ENCODE assay signal across 9 cellular contexts in genomic region chr4:139322070-139322469, GRCh38. TPM values are rescaled to one million over a fixed set of nuclear protein-coding genes. Genes with fewer than 3 reads are reported as not detected.
DNase-seq lines count a peak whose midpoint lies in the region; ATAC-seq, FAIRE-seq and TF ChIP-seq lines count a peak whose summit lies in the region.
"Not testable (repeated sequence)": the region's sequence is repeated elsewhere in the genome, so short reads cannot be mapped to it uniquely, and the experiment has no call there.
"Had no signal": no experiment of that assay in that cellular context is flagged by ENCODE, and none has a peak within 500 bp of the region (broad histone marks: within the 10 kb centered on the region; RNA-seq: fewer than 3 reads in every experiment).

No MANE protein-coding gene starts in this region.

- H3K27me3 Mint-ChIP-seq in CD4-positive, CD25-positive, alpha-beta regulatory T cell; WTC11 (ENCODE audit: low read depth); activated T-helper 1 cell treated with anti-CD3 and anti-CD28 coated beads, Interleukin-12 subunit alpha, Interleukin-12 subunit beta, Interleukin-2, Interleukin-4 antibody, amounts not matched to agents 30 ng/mL and 10 ng/mL and 1 ng/mL, durations not matched to agents 14 hours and 24 hours and 36 hours (ENCODE audit: insufficient read depth); activated naive CD8-positive, alpha-beta T cell; memory B cell: not testable (repeated sequence)

- not testable (repeated sequence) for FAIRE-seq in K562 (lab: Jason Lieb, UNC)

- CTCF ChIA-PET in WTC11 (lab: Charles Lee); K562 (lab: Yijun Ruan, JAX; ENCODE audit: low intra/inter-chr PET ratio): not testable (repeated sequence)

- H3K36me3 ChIP-seq in CD4-positive, CD25-positive, alpha-beta regulatory T cell (ENCODE audit: control insufficient read depth, insufficient read depth, low read length): not testable (repeated sequence)
- peaks cover 23% of the 10 kb centered on the region; the same call in 2 of the 3 replicates for H3K36me3 ChIP-seq in K562 (ENCODE audit: control insufficient read depth, insufficient read depth, low read length)

- WGBS in K562 (ENCODE audit: insufficient coverage, low coverage, missing lambda C conversion rate): 0% methylated on average over 1 of the region's 1 CpG

- not testable (repeated sequence) for H4K20me1 ChIP-seq in K562 (replicated peaks; ENCODE audit: control insufficient read depth, insufficient read depth, low read length)

- POLR2A ChIA-PET in WTC11 (lab: Charles Lee) (interaction anchor here (1.2 kb wide), 1 partner anchor 21 kb away, joined by 3 read pairs; the partner anchor contains the start of gene NAA15), K562 (lab: Yijun Ruan, JAX) (interaction anchor here (0.5 to 1.6 kb wide), 4 partner anchors 9 to 374 kb away, joined by 3 to 7 read pairs (median 4); partner anchors contain the start of gene NAA15)

- not testable (repeated sequence) for H3K27me3 ChIP-seq in CD4-positive, CD25-positive, alpha-beta regulatory T cell (ENCODE audit: control insufficient read depth, insufficient read depth, low read length); K562 (ENCODE audit: control insufficient read depth in 2 of 2, insufficient read depth in 2 of 2, low read length in 2 of 2)

- H3K9me1 ChIP-seq in K562 (ENCODE audit: control insufficient read depth, insufficient read depth, low read length): not testable (repeated sequence)

- H3K27ac ChIP-seq in CD4-positive, CD25-positive, alpha-beta regulatory T cell (ENCODE audit: insufficient read depth, low read length, poor library complexity, severe bottlenecking): not testable (repeated sequence)
- H3K27ac ChIP-seq in K562 (ENCODE audit: extremely low read depth, low read depth, low read length): peak overlapping the region; percentile 47; the same call in 1 of the 3 replicates

- not testable (repeated sequence) for TF ChIP-seq CTCF in WTC11 (IDR thresholded peaks at IDR 0.05); K562 (IDR thresholded peaks at IDR 0.05 in 2 of 3, conservative IDR thresholded peaks at IDR 0.05 in 1 of 3; ENCODE audit: insufficient read depth in 2 of 3, low read depth in 1 of 3, low read length in 3 of 3)

- in situ Hi-C loops in KBM-7 (cut with MboI; ENCODE audit: low pct_unique_long_range_greater_than_20kb, low sequenced_read_pairs); K562 (cut with MboI): not testable (repeated sequence)

- peaks cover 24% of the 10 kb centered on the region for H3K36me3 Mint-ChIP-seq in CD4-positive, CD25-positive, alpha-beta regulatory T cell
- peaks cover 16% of the 10 kb centered on the region for H3K36me3 Mint-ChIP-seq in WTC11
- peaks cover 19% of the 10 kb centered on the region for H3K36me3 Mint-ChIP-seq in activated T-helper 1 cell treated with anti-CD3 and anti-CD28 coated beads, Interleukin-12 subunit alpha, Interleukin-12 subunit beta, Interleukin-2, Interleukin-4 antibody, amounts not matched to agents 30 ng/mL and 10 ng/mL and 1 ng/mL, durations not matched to agents 14 hours and 24 hours and 36 hours (ENCODE audit: low read depth)
- not testable (repeated sequence) for H3K36me3 Mint-ChIP-seq in activated naive CD8-positive, alpha-beta T cell
- peaks cover 13% of the 10 kb centered on the region for H3K36me3 Mint-ChIP-seq in memory B cell

- not testable (repeated sequence) for DNase-seq in CD4-positive, CD25-positive, alpha-beta regulatory T cell; WTC11 (ENCODE audit: low spot score); activated T-helper 1 cell treated with anti-CD3 and anti-CD28 coated beads, Interleukin-12 subunit alpha, Interleukin-12 subunit beta, Interleukin-2, Interleukin-4 antibody, amounts not matched to agents 30 ng/mL and 10 ng/mL and 1 ng/mL, durations not matched to agents 14 hours and 24 hours and 36 hours (ENCODE audit: low spot score); K562 (ENCODE audit: extremely low read depth in 1 of 4, low spot score in 3 of 4); memory B cell (ENCODE audit: low spot score in 2 of 2)
- peak; percentile 33 for DNase-seq in KBM-7

- H2AFZ ChIP-seq in K562 (ENCODE audit: low read depth, low read length): not testable (repeated sequence)

- peak overlapping the region; percentile 22 to 68 (median 28) for H3K27ac Mint-ChIP-seq in CD4-positive, CD25-positive, alpha-beta regulatory T cell
- H3K27ac Mint-ChIP-seq in WTC11 (peak overlapping the region; percentile 37; the same call in 1 of the 2 replicates), memory B cell (peak overlapping the region; percentile 14)
- H3K27ac Mint-ChIP-seq in activated T-helper 1 cell treated with anti-CD3 and anti-CD28 coated beads, Interleukin-12 subunit alpha, Interleukin-12 subunit beta, Interleukin-2, Interleukin-4 antibody, amounts not matched to agents 30 ng/mL and 10 ng/mL and 1 ng/mL, durations not matched to agents 14 hours and 24 hours and 36 hours: peak overlapping the region; percentile 4
- H3K27ac Mint-ChIP-seq in activated naive CD8-positive, alpha-beta T cell: not testable (repeated sequence)

- TF ChIP-seq RAD21 in K562 (CRISPR knock-in tag; conservative IDR thresholded peaks at IDR 0.05 in 1 of 2, IDR thresholded peaks at IDR 0.05 in 1 of 2): not testable (repeated sequence)

- intact Hi-C loops in activated T-helper 1 cell treated with anti-CD3 and anti-CD28 coated beads, Interleukin-12 subunit alpha, Interleukin-12 subunit beta, Interleukin-2, Interleukin-4 antibody, amounts not matched to agents 30 ng/mL and 10 ng/mL and 1 ng/mL, durations not matched to agents 14 hours and 24 hours and 36 hours (cut with micrococcal nuclease); K562 (cut with micrococcal nuclease): not testable (repeated sequence)

- not testable (repeated sequence) for H3K9ac ChIP-seq in K562 (ENCODE audit: insufficient read depth in 1 of 2, low read depth in 2 of 2, low read length in 2 of 2)

- peaks cover 41 to 74% (median 59%) of the 10 kb centered on the region in 4 donors for H3K4me1 Mint-ChIP-seq in CD4-positive, CD25-positive, alpha-beta regulatory T cell
- peaks cover 42% of the 10 kb centered on the region for H3K4me1 Mint-ChIP-seq in WTC11
- H3K4me1 Mint-ChIP-seq in activated T-helper 1 cell treated with anti-CD3 and anti-CD28 coated beads, Interleukin-12 subunit alpha, Interleukin-12 subunit beta, Interleukin-2, Interleukin-4 antibody, amounts not matched to agents 30 ng/mL and 10 ng/mL and 1 ng/mL, durations not matched to agents 14 hours and 24 hours and 36 hours (ENCODE audit: low read depth): peaks cover 33% of the 10 kb centered on the region
- H3K4me1 Mint-ChIP-seq in activated naive CD8-positive, alpha-beta T cell (ENCODE audit: low read depth): peaks cover 67% of the 10 kb centered on the region
- H3K4me1 Mint-ChIP-seq in memory B cell: peaks cover 31% of the 10 kb centered on the region

- H3K4me3 ChIP-seq in CD4-positive, CD25-positive, alpha-beta regulatory T cell (ENCODE audit: low read depth, low read length); K562: not testable (repeated sequence)

- not testable (repeated sequence) for H3K9me3 Mint-ChIP-seq in CD4-positive, CD25-positive, alpha-beta regulatory T cell; activated T-helper 1 cell treated with anti-CD3 and anti-CD28 coated beads, Interleukin-12 subunit alpha, Interleukin-12 subunit beta, Interleukin-2, Interleukin-4 antibody, amounts not matched to agents 30 ng/mL and 10 ng/mL and 1 ng/mL, durations not matched to agents 14 hours and 24 hours and 36 hours; activated naive CD8-positive, alpha-beta T cell (ENCODE audit: low read depth); memory B cell
- peaks cover 15% of the 10 kb centered on the region for H3K9me3 Mint-ChIP-seq in WTC11

- peak overlapping the region in 2 of 4 donors; percentile 25 to 64 for H3K4me3 Mint-ChIP-seq in CD4-positive, CD25-positive, alpha-beta regulatory T cell
- not testable (repeated sequence) for H3K4me3 Mint-ChIP-seq in WTC11; activated T-helper 1 cell treated with anti-CD3 and anti-CD28 coated beads, Interleukin-12 subunit alpha, Interleukin-12 subunit beta, Interleukin-2, Interleukin-4 antibody, amounts not matched to agents 30 ng/mL and 10 ng/mL and 1 ng/mL, durations not matched to agents 14 hours and 24 hours and 36 hours; memory B cell
- peak overlapping the region; percentile 6 for H3K4me3 Mint-ChIP-seq in activated naive CD8-positive, alpha-beta T cell

- not testable (repeated sequence) for ATAC-seq in CD4-positive, CD25-positive, alpha-beta regulatory T cell (ENCODE audit: low read depth in 2 of 2); WTC11; memory B cell (ENCODE audit: low read depth)
- peak; percentile 32 for ATAC-seq in K562

- not testable (repeated sequence) for TF ChIP-seq POLR2A in K562 (conservative IDR thresholded peaks at IDR 0.05)

- peaks cover 100% of the 10 kb centered on the region for H3K79me2 ChIP-seq in K562 (ENCODE audit: control insufficient read depth, insufficient read depth, low read length)

- BruUV-seq in K562 (replicated peaks; lab: Mats Ljungman, UMichigan): not testable (repeated sequence)

- H3K9me3 ChIP-seq in CD4-positive, CD25-positive, alpha-beta regulatory T cell (ENCODE audit: control insufficient read depth in 2 of 2, low read length in 2 of 2); K562 (replicated peaks; ENCODE audit: control insufficient read depth, insufficient read depth, low read depth, low read length): not testable (repeated sequence)

- H3K4me1 ChIP-seq in CD4-positive, CD25-positive, alpha-beta regulatory T cell (ENCODE audit: control insufficient read depth, insufficient read depth, low read length, poor library complexity, severe bottlenecking); K562 (replicated peaks in 1 of 2; ENCODE audit: control insufficient read depth in 2 of 2, insufficient read depth in 2 of 2, low read length in 2 of 2): not testable (repeated sequence)

- H3K4me2 ChIP-seq in K562 (ENCODE audit: insufficient read depth, low read length): not testable (repeated sequence)

- TF ChIP-seq EP300 in K562 (IDR thresholded peaks at IDR 0.05; ENCODE audit: low read length): not testable (repeated sequence)

RNA-seq across cellular contexts. Expression of gene NDUFC1, which starts 19.8 kb away (rescaled TPM):
- total RNA-seq in CD4-positive, CD25-positive, alpha-beta regulatory T cell: 23.2 TPM
- 100 to 1,000 TPM; 174 to 207 (median 191) TPM for polyA plus RNA-seq in CD4-positive, CD25-positive, alpha-beta regulatory T cell
- total RNA-seq in WTC11 (2021) (61.7 to 72.3 TPM (median 64.5 TPM) in 3 replicates), K562 (2014; rRNA removed) (82.2 and 120 TPM in 2 replicates), K562 (2014; rRNA removed; fragmentation: Illumina TruSeq; extraction: Trizol) (89.2 and 89.5 TPM in 2 replicates), K562 (2015; rRNA removed; fragmentation: Illumina TruSeq; extraction: Trizol) (141 and 142 TPM in 2 replicates), K562 (2021) (88.8 and 95.4 TPM in 2 replicates)
- total RNA-seq in activated T-helper 1 cell treated with anti-CD3 and anti-CD28 coated beads, Interleukin-12 subunit alpha, Interleukin-12 subunit beta, Interleukin-2, Interleukin-4 antibody, amounts not matched to agents 30 ng/mL and 10 ng/mL and 1 ng/mL, durations not matched to agents 14 hours and 24 hours and 36 hours: 53.1 and 54.5 TPM in 2 replicates
- total RNA-seq in K562 (2011; cell fraction: chromatin; rRNA removed; ENCODE audit: low replicate concordance): 12.2 and 17.5 TPM in 2 replicates
- 10.5 and 16.2 TPM in 2 replicates for total RNA-seq in K562 (2011; cell fraction: nucleolus; rRNA removed)
- 17.0 and 26.2 TPM in 2 replicates for total RNA-seq in K562 (2011; cell fraction: nucleoplasm; rRNA removed)
- polyA plus RNA-seq in K562 (2011; rRNA removed) (55.8 and 58.9 TPM in 2 replicates), K562 (2014; fragmentation: Illumina TruSeq; extraction: Trizol) (62.2 and 119 TPM in 2 replicates), K562 (2014; fragmentation: Nextera tagmentation; extraction: Ambion mirVana) (100 to 1,000 TPM; 350 to 378 TPM), K562 (2014; rRNA removed) (170 and 180 TPM in 2 replicates)
- 49.9 and 58.8 TPM in 2 replicates for polyA plus RNA-seq in K562 (2011; cell fraction: cytosol; rRNA removed)
- polyA plus RNA-seq in K562 (2011; cell fraction: nucleus; rRNA removed): 32.8 and 33.1 TPM in 2 replicates
- 84.9 and 145 TPM in 2 replicates for polyA plus RNA-seq in K562 (2012)
- 19.1 and 19.5 TPM in 2 replicates for polyA minus RNA-seq in K562 (2011; rRNA and poly(A)+ RNA removed)
- 28.2 and 36.0 TPM in 2 replicates for polyA minus RNA-seq in K562 (2011; cell fraction: cytosol; rRNA and poly(A)+ RNA removed)
- polyA minus RNA-seq in K562 (2011; cell fraction: nucleus; rRNA and poly(A)+ RNA removed): 8.8 and 18.8 TPM in 2 replicates

RNA-seq across cellular contexts. Expression of gene NAA15, which starts 20.8 kb away (rescaled TPM):
- 48.8 TPM for total RNA-seq in CD4-positive, CD25-positive, alpha-beta regulatory T cell
- 10 to 100 TPM; 32.5 to 46.8 (median 35.1) TPM for polyA plus RNA-seq in CD4-positive, CD25-positive, alpha-beta regulatory T cell
- 81.4 to 98.9 TPM (median 81.6 TPM) in 3 replicates for total RNA-seq in WTC11 (2021)
- 104 and 110 TPM in 2 replicates for total RNA-seq in activated T-helper 1 cell treated with anti-CD3 and anti-CD28 coated beads, Interleukin-12 subunit alpha, Interleukin-12 subunit beta, Interleukin-2, Interleukin-4 antibody, amounts not matched to agents 30 ng/mL and 10 ng/mL and 1 ng/mL, durations not matched to agents 14 hours and 24 hours and 36 hours
- total RNA-seq in K562 (2011; cell fraction: chromatin; rRNA removed; ENCODE audit: low replicate concordance): 31.5 and 142 TPM in 2 replicates
- total RNA-seq in K562 (2011; cell fraction: nucleolus; rRNA removed): 14.3 and 21.7 TPM in 2 replicates
- 41.9 and 67.9 TPM in 2 replicates for total RNA-seq in K562 (2011; cell fraction: nucleoplasm; rRNA removed)
- total RNA-seq in K562 (2014; rRNA removed): 63.2 and 67.6 TPM in 2 replicates
- 114 and 126 TPM in 2 replicates for total RNA-seq in K562 (2014; rRNA removed; fragmentation: Illumina TruSeq; extraction: Trizol)
- total RNA-seq in K562 (2015; rRNA removed; fragmentation: Illumina TruSeq; extraction: Trizol): 87.5 and 96.4 TPM in 2 replicates
- 117 TPM in 2 replicates for total RNA-seq in K562 (2021)
- polyA plus RNA-seq in K562 (2011; rRNA removed): 39.8 and 61.9 TPM in 2 replicates
- polyA plus RNA-seq in K562 (2011; cell fraction: cytosol; rRNA removed): 5.5 and 10.9 TPM in 2 replicates
- 10.4 and 12.4 TPM in 2 replicates for polyA plus RNA-seq in K562 (2011; cell fraction: nucleus; rRNA removed)
- 29.9 and 48.2 TPM in 2 replicates for polyA plus RNA-seq in K562 (2012)
- 60.4 and 76.4 TPM in 2 replicates for polyA plus RNA-seq in K562 (2014; fragmentation: Illumina TruSeq; extraction: Trizol)
- polyA plus RNA-seq in K562 (2014; fragmentation: Nextera tagmentation; extraction: Ambion mirVana): 10 to 100 TPM; 37.8 to 41.3 TPM
- 45.9 and 48.9 TPM in 2 replicates for polyA plus RNA-seq in K562 (2014; rRNA removed)
- polyA minus RNA-seq in K562 (2011; rRNA and poly(A)+ RNA removed): 148 and 165 TPM in 2 replicates
- polyA minus RNA-seq in K562 (2011; cell fraction: cytosol; rRNA and poly(A)+ RNA removed): 44.9 and 54.8 TPM in 2 replicates
- polyA minus RNA-seq in K562 (2011; cell fraction: nucleus; rRNA and poly(A)+ RNA removed): 25.8 and 45.7 TPM in 2 replicates

RNA-seq across cellular contexts. Expression of gene MGARP, which starts 42.0 kb away (rescaled TPM):
- total RNA-seq in CD4-positive, CD25-positive, alpha-beta regulatory T cell: 0.49 TPM
- under 1 TPM in 3 of 4 donors, not detected in 1; 0.18 to 0.37 (median 0.37) TPM for polyA plus RNA-seq in CD4-positive, CD25-positive, alpha-beta regulatory T cell
- total RNA-seq in WTC11 (2021) (4.6 to 7.5 TPM (median 6.2 TPM) in 3 replicates), K562 (2014; rRNA removed) (not detected in 2 replicates), K562 (2014; rRNA removed; fragmentation: Illumina TruSeq; extraction: Trizol) (0.11 and 0.16 TPM in 2 replicates), K562 (2015; rRNA removed; fragmentation: Illumina TruSeq; extraction: Trizol) (0.15 TPM in 1 of 2 replicates, not detected in the other), K562 (2021) (0.31 and 0.35 TPM in 2 replicates)
- total RNA-seq in activated T-helper 1 cell treated with anti-CD3 and anti-CD28 coated beads, Interleukin-12 subunit alpha, Interleukin-12 subunit beta, Interleukin-2, Interleukin-4 antibody, amounts not matched to agents 30 ng/mL and 10 ng/mL and 1 ng/mL, durations not matched to agents 14 hours and 24 hours and 36 hours: 0.15 TPM in 1 of 2 replicates, not detected in the other
- not detected in 2 replicates for total RNA-seq in K562 (2011; cell fraction: chromatin; rRNA removed; ENCODE audit: low replicate concordance)
- total RNA-seq in K562 (2011; cell fraction: nucleolus; rRNA removed): not detected in 2 replicates
- not detected in 2 replicates for total RNA-seq in K562 (2011; cell fraction: nucleoplasm; rRNA removed)
- polyA plus RNA-seq in K562 (2011; rRNA removed) (0.11 and 0.14 TPM in 2 replicates), K562 (2014; fragmentation: Illumina TruSeq; extraction: Trizol) (0.11 TPM in 1 of 2 replicates, not detected in the other), K562 (2014; fragmentation: Nextera tagmentation; extraction: Ambion mirVana) (under 1 TPM; 0.23 to 0.45 TPM), K562 (2014; rRNA removed) (not detected in 2 replicates)
- polyA plus RNA-seq in K562 (2011; cell fraction: cytosol; rRNA removed): 0.07 and 0.12 TPM in 2 replicates
- polyA plus RNA-seq in K562 (2011; cell fraction: nucleus; rRNA removed): not detected in 2 replicates
- polyA plus RNA-seq in K562 (2012): 0.07 and 0.17 TPM in 2 replicates
- 0.30 TPM in 1 of 2 replicates, not detected in the other for polyA minus RNA-seq in K562 (2011; rRNA and poly(A)+ RNA removed)
- not detected in 2 replicates for polyA minus RNA-seq in K562 (2011; cell fraction: cytosol; rRNA and poly(A)+ RNA removed)
- not detected in 2 replicates for polyA minus RNA-seq in K562 (2011; cell fraction: nucleus; rRNA and poly(A)+ RNA removed)
- total RNA-seq: CD8-positive, alpha-beta T cell; G401 had no signal
